ENCODE assay signal across 1 cellular context in genomic region chr4:78057135-78057599, GRCh38.
TF ChIP-seq lines count a peak whose summit lies in the region.

Gene FRAS1 (plus strand): TSS chr4:78057323. CDS start chr4:78058010, 687 bp downstream.

TF ChIP-seq in HepG2, 621 proteins besides CTCF, POLR2A, EP300 and RAD21 (continued from another document and continues in another):
- TF ChIP-seq ATF2 (CRISPR knock-in tag; IDR thresholded peaks at IDR 0.05), result no peak
- TF ChIP-seq MNT (IDR thresholded peaks at IDR 0.05), result no peak
- no peak for TF ChIP-seq ZBTB43 (CRISPR knock-in tag; conservative IDR thresholded peaks at IDR 0.05)
- TF ChIP-seq ZMAT3 (CRISPR knock-in tag; conservative IDR thresholded peaks at IDR 0.05), result no peak
- no peak for TF ChIP-seq HNF1B (CRISPR knock-in tag; IDR thresholded peaks at IDR 0.05)
- TF ChIP-seq YY1 (IDR thresholded peaks at IDR 0.05; ENCODE audit: insufficient read depth, insufficient replicate concordance, low read depth, low read length), result peak; percentile 33
- no peak for TF ChIP-seq ZFP36L2 (CRISPR knock-in tag; IDR thresholded peaks at IDR 0.05)
- no peak for TF ChIP-seq NCOA1 (CRISPR knock-in tag; IDR thresholded peaks at IDR 0.05)
- no peak for TF ChIP-seq ZNF569 (CRISPR knock-in tag; IDR thresholded peaks at IDR 0.05; ENCODE audit: borderline replicate concordance)
- TF ChIP-seq IKZF4 (CRISPR knock-in tag; IDR thresholded peaks at IDR 0.05; ENCODE audit: borderline replicate concordance, low read depth, not compliant biosample characterization), result no peak
- no peak for TF ChIP-seq EEA1 (CRISPR knock-in tag; IDR thresholded peaks at IDR 0.05; ENCODE audit: borderline replicate concordance)
- TF ChIP-seq BCL3 (CRISPR knock-in tag; IDR thresholded peaks at IDR 0.05), result no peak; the same call in 1 of the 2 replicates
- TF ChIP-seq SRSF4 (IDR thresholded peaks at IDR 0.05; ENCODE audit: low read depth, low read length, poor library complexity, severe bottlenecking), result no peak
- no peak for TF ChIP-seq ZNF609 (CRISPR knock-in tag; IDR thresholded peaks at IDR 0.05; ENCODE audit: borderline replicate concordance)
- no peak for TF ChIP-seq HMGA1 (CRISPR knock-in tag; conservative IDR thresholded peaks at IDR 0.05)
- TF ChIP-seq ZNF136 (CRISPR knock-in tag; IDR thresholded peaks at IDR 0.05; ENCODE audit: low read depth), result no peak
- TF ChIP-seq ZNF746 (CRISPR knock-in tag; IDR thresholded peaks at IDR 0.05), result peak; percentile 35; the same call in 1 of the 2 replicates
- no peak for TF ChIP-seq TRIM24 (CRISPR knock-in tag; IDR thresholded peaks at IDR 0.05)
- TF ChIP-seq JARID2 (CRISPR knock-in tag; IDR thresholded peaks at IDR 0.05; ENCODE audit: insufficient replicate concordance), result no peak
- 0 out of 2 replicates have a peak, but pooled peaks have one; percentile 27 for TF ChIP-seq ZHX1 (CRISPR knock-in tag; IDR thresholded peaks at IDR 0.05; ENCODE audit: low read depth)
- TF ChIP-seq PHF5A (CRISPR knock-in tag; IDR thresholded peaks at IDR 0.05; ENCODE audit: low read depth, unreplicated experiment), result no peak
- peak; percentile 51 for TF ChIP-seq ZGPAT (CRISPR knock-in tag; IDR thresholded peaks at IDR 0.05)
- TF ChIP-seq ZNF549 (CRISPR knock-in tag; IDR thresholded peaks at IDR 0.05), result no peak
- TF ChIP-seq ZZZ3 (CRISPR knock-in tag; IDR thresholded peaks at IDR 0.05; ENCODE audit: borderline replicate concordance), result no peak
- no peak for TF ChIP-seq BRD4 (CRISPR knock-in tag; IDR thresholded peaks at IDR 0.05)
- TF ChIP-seq CEBPZ (IDR thresholded peaks at IDR 0.05; ENCODE audit: low read length), result no peak
- no peak for TF ChIP-seq SIX1 (CRISPR knock-in tag; IDR thresholded peaks at IDR 0.05; ENCODE audit: borderline replicate concordance)
- no peak for TF ChIP-seq RFXAP (CRISPR knock-in tag; IDR thresholded peaks at IDR 0.05; ENCODE audit: borderline replicate concordance)
- no peak for TF ChIP-seq MIXL1 (CRISPR knock-in tag; IDR thresholded peaks at IDR 0.05)
- TF ChIP-seq ISX (CRISPR knock-in tag; conservative IDR thresholded peaks at IDR 0.05), result no peak
- TF ChIP-seq NR2C2 (CRISPR knock-in tag; IDR thresholded peaks at IDR 0.05; ENCODE audit: borderline replicate concordance), result no peak
- TF ChIP-seq ZMYM2 (CRISPR knock-in tag; IDR thresholded peaks at IDR 0.05), result no peak
- TF ChIP-seq ZBTB21 (CRISPR knock-in tag; IDR thresholded peaks at IDR 0.05), result no peak
